In genomic region chr10:60390224-60390626, GRCh38 we compare ENCODE assay signal across 19 cellular contexts. TPM values are rescaled to one million over a fixed set of nuclear protein-coding genes. Genes with fewer than 3 reads are reported as not detected.
DNase-seq lines count a peak whose midpoint lies in the region; ATAC-seq lines count a peak whose summit lies in the region.
"Had no signal": no experiment of that assay in that cellular context is flagged by ENCODE, and none has a peak within 500 bp of the region (broad histone marks: within the 10 kb centered on the region; RNA-seq: fewer than 3 reads in every experiment).

No MANE protein-coding gene starts in this region.

- no peak for ATAC-seq in HG02610 (IDR thresholded peaks at IDR 0.05; ENCODE audit: unreplicated experiment)
- ATAC-seq in GM19395 (IDR thresholded peaks at IDR 0.05; ENCODE audit: unreplicated experiment): no peak
- ATAC-seq: activated CD4-positive, alpha-beta T cell treated with anti-CD3 and anti-CD28 coated beads for 36 hours; left cardiac atrium; stimulated activated memory B cell treated with anti-CD40 and anti-IgM and Interleukin-4, amounts not matched to agents 10 μg/mL and 1 μg/mL and 100 μg/mL, for 72 hours had no signal

- peak overlapping the region; percentile 81 for H3K27ac ChIP-seq in caudate nucleus (ENCODE audit: low read depth, low read length)
- peak overlapping the region; percentile 91 for H3K27ac ChIP-seq in temporal lobe (ENCODE audit: low read depth, low read length)
- H3K27ac ChIP-seq: 22Rv1, BLaER1, esophagus squamous epithelium, KMS-11, pancreas, SJSA1 had no signal

- peak; percentile 54 for DNase-seq in NCI-H1694 treated with DMSO at 0.1 percent for 48 hours (lab: John Stamatoyannopoulos, UW)
- DNase-seq in NCI-H1694 (lab: John Stamatoyannopoulos, UW): no peak
- DNase-seq in caudate nucleus (lab: John Stamatoyannopoulos, UW): peak in 3 of 61 donors; percentile 29 to 86 (median 40)
- DNase-seq in iris pigment epithelial cell (ENCODE audit: low read depth): peak; percentile 77
- DNase-seq in DMS153 treated with DMSO at 0.1 percent for 48 hours (lab: John Stamatoyannopoulos, UW; ENCODE audit: unreplicated experiment): no peak
- DNase-seq: activated CD4-positive, alpha-beta T cell treated with anti-CD3 and anti-CD28 coated beads for 36 hours; activated naive CD4-positive, alpha-beta T cell; esophagus squamous epithelium; left cardiac atrium; pancreas; trophoblast cell had no signal

RNA-seq across cellular contexts. Expression of gene ANK3, which starts 0.6 kb away (rescaled TPM):
- 305 TPM for total RNA-seq in temporal lobe

Comparison
In these comparisons a context has a peak if more than half of its experiments do, and no peak if none do; other contexts are left out.
1. DNase-seq: peak in NCI-H1694 treated with DMSO at 0.1 percent for 48 hours (single experiment) and iris pigment epithelial cell (single experiment); none in NCI-H1694 (single experiment) and DMS153 treated with DMSO at 0.1 percent for 48 hours (single experiment).